In the genomic region with DNA sequence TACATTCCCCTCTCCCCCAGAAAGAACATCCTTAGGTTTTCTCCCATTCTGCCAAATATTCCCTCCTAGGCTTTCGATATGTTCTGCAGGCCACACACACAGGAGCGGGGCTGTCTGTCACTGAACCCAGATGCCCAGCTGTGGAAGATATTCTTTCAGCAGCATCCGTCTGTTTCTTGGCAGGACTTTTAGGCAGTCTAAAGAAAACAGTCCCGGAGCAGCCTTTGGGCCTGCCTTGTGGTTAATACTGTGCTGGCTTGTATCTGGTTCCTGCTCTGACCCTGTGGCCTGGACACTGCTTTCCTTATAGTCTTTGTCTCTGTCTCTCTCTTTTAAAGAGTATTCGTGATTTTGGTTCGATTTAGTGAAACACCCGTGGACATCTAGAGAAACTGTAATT, we compare ENCODE assay signal across 13 cellular contexts.
DNase-seq lines count a peak whose midpoint lies in the region; ATAC-seq and TF ChIP-seq lines count a peak whose summit lies in the region.
"Had no signal": no experiment of that assay in that cellular context is flagged by ENCODE, and none has a peak within 500 bp of the region (broad histone marks: within the 10 kb centered on the region; RNA-seq: fewer than 3 reads in every experiment).

No MANE protein-coding gene starts in this region.

- intact Hi-C loops in left ventricle myocardium superior (cut with micrococcal nuclease) = no loop called here
- intact Hi-C loops in psoas muscle (cut with DNase I) = no loop called here
- intact Hi-C loops in A673 (cut with micrococcal nuclease; ENCODE audit: unreplicated experiment) = no loop called here

- CTCF ChIA-PET in A673 (lab: Charles Lee) = no interaction called here

- H3K27me3 ChIP-seq in psoas muscle (ENCODE audit: insufficient read depth in 3 of 3, low read length in 2 of 3) = no peaks in the 10 kb centered on the region
- H3K27me3 ChIP-seq in A673 (replicated peaks; ENCODE audit: insufficient read depth, low read depth, low read length, poor library complexity) = no peaks in the 10 kb centered on the region
- H3K27me3 ChIP-seq: BLaER1, neural progenitor cell had no signal

- WGBS in psoas muscle, 3 donors = 35 to 51% (median 43%) methylated on average over 7 of the region's 7 CpGs

- no peak for TF ChIP-seq CTCF in AG10803 (conservative IDR thresholded peaks at IDR 0.05; ENCODE audit: low read length)
- no peak for TF ChIP-seq CTCF in psoas muscle (IDR thresholded peaks at IDR 0.05)
- no peak for TF ChIP-seq CTCF in A673 (conservative IDR thresholded peaks at IDR 0.05; ENCODE audit: low read depth, low read length)

- DNase-seq in AG10803 (ENCODE audit: low read depth) (peak; percentile 23), left ventricle myocardium superior (peak; percentile 26), psoas muscle (no peak), A673 (ENCODE audit: low spot score) (no peak)
- DNase-seq in activated CD4-positive, alpha-beta T cell treated with anti-CD3 and anti-CD28 coated beads for 4 hours = no peak
- no peak for DNase-seq in stimulated activated CD4-positive, alpha-beta T cell treated with anti-CD3 and anti-CD28 coated beads, Interleukin-1b, Interleukin-23, amount 100 ng/mL, for 48 hours
- DNase-seq: activated CD4-positive, CD25-positive, alpha-beta regulatory T cell treated with anti-CD3 and anti-CD28 coated beads, Interleukin-2, amount 50 U/mL, for 72 hours; NCI-H446 treated with DMSO at 0.1 percent for 48 hours; stimulated activated CD4-positive, alpha-beta T cell treated with anti-CD3 and anti-CD28 coated beads, Interleukin-4, amount 100 ng/mL, for 4 hours had no signal

- H3K4me1 ChIP-seq in psoas muscle = peaks cover 10% of the 10 kb centered on the region
- H3K4me1 ChIP-seq in A673 (ENCODE audit: insufficient read depth, low read length, poor library complexity, severe bottlenecking) = peaks cover 10% of the 10 kb centered on the region
- H3K4me1 ChIP-seq: BLaER1, neural progenitor cell had no signal

- no TSS peak for BruUV-seq in A673 (replicated peaks; lab: Mats Ljungman, UMichigan)

- ATAC-seq in left ventricle myocardium superior (peak; percentile 79), psoas muscle (peak in 3 of 4 donors; percentile 54 to 83 (median 59)), HG02970 (IDR thresholded peaks at IDR 0.05; ENCODE audit: low FRiP score, unreplicated experiment) (no peak)

- H3K27ac ChIP-seq in angular gyrus (ENCODE audit: low read depth, low read length) (peak overlapping the region; percentile 4), psoas muscle (no peak overlapping the region), A673 (ENCODE audit: low read depth, low read length, poor library complexity, severe bottlenecking) (no peak overlapping the region)
- H3K27ac ChIP-seq: BLaER1, neural progenitor cell had no signal

- H3K36me3 ChIP-seq in psoas muscle (ENCODE audit: insufficient read depth in 1 of 2, low read depth in 1 of 2) (no peaks in the 10 kb centered on the region), A673 (ENCODE audit: insufficient read depth, low read length, poor library complexity, severe bottlenecking) (no peaks in the 10 kb centered on the region)
- H3K36me3 ChIP-seq: BLaER1, neural progenitor cell had no signal

- H3K9me3 ChIP-seq in psoas muscle = no peaks in the 10 kb centered on the region
- no peaks in the 10 kb centered on the region for H3K9me3 ChIP-seq in A673 (ENCODE audit: low read depth, low read length, poor library complexity, severe bottlenecking)
- H3K9me3 ChIP-seq: BLaER1 had no signal

- POLR2A ChIA-PET in A673 (lab: Charles Lee; ENCODE audit: low non-redundant PET) = interaction anchor here (0.7 kb wide), 1 partner anchor 66 kb away, joined by 3 read pairs; no protein-coding TSS in a partner anchor

- H3K4me3 ChIP-seq in AG10803 (ENCODE audit: low read length) = no peak overlapping the region
- H3K4me3 ChIP-seq in psoas muscle = no peak overlapping the region
- no peak overlapping the region for H3K4me3 ChIP-seq in A673 (ENCODE audit: low read depth, low read length, poor library complexity, severe bottlenecking)
- H3K4me3 ChIP-seq: BLaER1, neural progenitor cell had no signal

Comparison
In these comparisons a context has a peak if more than half of its experiments do, and no peak if none do; other contexts are left out.
1. DNase-seq: peak in AG10803 (single experiment) and left ventricle myocardium superior (single experiment); none in psoas muscle (0 of 2), activated CD4-positive, alpha-beta T cell treated with anti-CD3 and anti-CD28 coated beads for 4 hours (0 of 2), stimulated activated CD4-positive, alpha-beta T cell treated with anti-CD3 and anti-CD28 coated beads, Interleukin-1b, Interleukin-23, amount 100 ng/mL, for 48 hours (single experiment) and A673 (single experiment).